In the genomic region with DNA sequence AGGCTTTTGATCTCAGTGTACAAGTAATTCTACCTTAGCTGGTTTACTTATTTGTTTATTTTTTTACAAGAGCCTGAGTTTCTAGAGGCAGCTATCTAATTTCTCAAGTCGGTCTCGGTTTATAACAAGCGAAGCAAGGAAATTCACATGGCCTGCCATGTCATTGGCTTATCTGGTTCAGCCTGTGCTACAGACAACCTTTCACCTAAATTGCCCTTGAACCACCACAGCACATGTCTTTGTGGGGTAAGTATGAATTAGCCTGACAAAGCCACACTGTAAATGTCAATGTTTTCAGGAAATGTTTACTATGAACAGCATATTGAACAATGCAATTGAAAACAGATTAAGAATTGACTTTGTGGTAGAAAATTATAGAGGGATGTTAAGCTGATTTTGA, we compare ENCODE assay signal across 35 cellular contexts.
"Had no signal": no experiment of that assay in that cellular context is flagged by ENCODE, and none has a peak within 500 bp of the region (broad histone marks: within the 10 kb centered on the region; RNA-seq: fewer than 3 reads in every experiment).

No MANE protein-coding gene starts in this region.

- H3K9ac ChIP-seq: KMS-11 had no signal

- H3K4me3 ChIP-seq: MG63 had no signal

- H3K27ac ChIP-seq: KMS-11 had no signal

- H3K27me3 ChIP-seq: MG63 had no signal

- DNase-seq: Karpas-422, Kasumi-1, KBM-7, KG1, MG63, MM.1S, MV-4-11, NCI-H1048, NCI-H1092, NCI-H1092 treated with DMSO at 0.1 percent for 48 hours, NCI-H1105, NCI-H1105 treated with DMSO at 0.1 percent for 48 hours, NCI-H1417, NCI-H1417 treated with DMSO at 0.1 percent for 48 hours, NCI-H1436, NCI-H1436 treated with DMSO at 0.1 percent for 48 hours, NCI-H146, NCI-H1694, NCI-H1694 treated with DMSO at 0.1 percent for 48 hours, NCI-H187, NCI-H187 treated with DMSO at 0.1 percent for 48 hours, NCI-H1930, NCI-H2029, NCI-H2029 treated with DMSO at 0.1 percent for 48 hours, NCI-H2081, NCI-H2081 treated with DMSO at 0.1 percent for 48 hours, NCI-H2107, NCI-H2171, NCI-H2171 treated with DMSO at 0.1 percent for 48 hours, NCI-H2227 treated with DMSO at 0.1 percent for 48 hours, NCI-H226, NCI-H345, NCI-H446, NCI-H446 treated with DMSO at 0.1 percent for 48 hours had no signal

- H3K4me2 ChIP-seq: KMS-11 had no signal

- H3K36me3 ChIP-seq: MG63 had no signal

- H3K9me3 ChIP-seq: MG63 had no signal
